In the genomic region with DNA sequence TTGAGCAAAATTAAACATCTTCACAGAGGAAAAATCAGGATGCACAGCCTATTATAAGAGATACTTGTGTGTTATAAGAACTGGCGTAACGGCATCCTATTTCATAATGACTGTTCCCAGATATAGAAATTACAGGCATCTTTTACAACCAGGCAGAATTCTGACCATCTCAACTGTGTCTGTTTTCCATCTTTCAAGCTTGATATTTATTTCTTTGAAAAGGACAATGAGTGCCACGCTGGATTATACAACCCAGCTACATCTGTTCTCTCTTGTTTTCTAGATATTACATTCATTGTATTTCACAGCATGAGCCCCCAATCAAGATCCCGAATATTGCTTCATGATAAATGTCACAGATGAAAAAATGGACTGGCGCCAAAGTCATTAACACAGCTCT, we compare ENCODE assay signal across 18 cellular contexts.
"Had no signal": no experiment of that assay in that cellular context is flagged by ENCODE, and none has a peak within 500 bp of the region (broad histone marks: within the 10 kb centered on the region; RNA-seq: fewer than 3 reads in every experiment).

No MANE protein-coding gene starts in this region.

- H3K9me3 ChIP-seq: testis, upper lobe of right lung had no signal

- H3K36me3 ChIP-seq: cardiac muscle cell, heart left ventricle, lower lobe of right lung, spleen, stomach, upper lobe of right lung had no signal

- H3K4me3 ChIP-seq: cardiac muscle cell, heart left ventricle, lower lobe of right lung, psoas muscle, spleen, stomach, testis, upper lobe of right lung had no signal

- H3K4me1 ChIP-seq: heart left ventricle, lower lobe of right lung, psoas muscle, spleen, stomach, testis, upper lobe of right lung had no signal

- H3K27ac ChIP-seq: cardiac muscle cell, epithelial cell of prostate, lower lobe of right lung, psoas muscle, spleen, stomach, testis, upper lobe of right lung had no signal

- DNase-seq: activated B cell treated with CpG ODN at 0.5 μM for 24 hours; activated CD4-positive, alpha-beta T cell treated with anti-CD3 and anti-CD28 coated beads, Interleukin-2, amount 10 ng/mL, durations not matched to agents 24 days and 14 days; activated CD8-positive, alpha-beta memory T cell treated with anti-CD3 and anti-CD28 coated beads, Interleukin-2, amount 50 U/mL, for 4 hours; activated CD8-positive, alpha-beta T cell treated with anti-CD3 and anti-CD28 coated beads, Interleukin-2, amount 10 ng/mL, durations not matched to agents 7 days and 5 days; activated gamma-delta T cell; activated T-cell treated with anti-CD3 and anti-CD28 coated beads, Interleukin-2, amount 50 U/mL, for 72 hours; heart left ventricle; left colon; lower lobe of right lung; nephron progenitor cell; psoas muscle; spleen; stimulated activated CD4-positive, alpha-beta T cell treated with anti-CD3 and anti-CD28 coated beads, Interleukin-1b, Interleukin-23, amount 100 ng/mL, for 48 hours; stomach; testis; upper lobe of right lung had no signal

- H3K27me3 ChIP-seq: cardiac muscle cell, heart left ventricle, spleen, stomach, testis, upper lobe of right lung had no signal
